ENCODE assay signal across 9 cellular contexts in the genomic region with DNA sequence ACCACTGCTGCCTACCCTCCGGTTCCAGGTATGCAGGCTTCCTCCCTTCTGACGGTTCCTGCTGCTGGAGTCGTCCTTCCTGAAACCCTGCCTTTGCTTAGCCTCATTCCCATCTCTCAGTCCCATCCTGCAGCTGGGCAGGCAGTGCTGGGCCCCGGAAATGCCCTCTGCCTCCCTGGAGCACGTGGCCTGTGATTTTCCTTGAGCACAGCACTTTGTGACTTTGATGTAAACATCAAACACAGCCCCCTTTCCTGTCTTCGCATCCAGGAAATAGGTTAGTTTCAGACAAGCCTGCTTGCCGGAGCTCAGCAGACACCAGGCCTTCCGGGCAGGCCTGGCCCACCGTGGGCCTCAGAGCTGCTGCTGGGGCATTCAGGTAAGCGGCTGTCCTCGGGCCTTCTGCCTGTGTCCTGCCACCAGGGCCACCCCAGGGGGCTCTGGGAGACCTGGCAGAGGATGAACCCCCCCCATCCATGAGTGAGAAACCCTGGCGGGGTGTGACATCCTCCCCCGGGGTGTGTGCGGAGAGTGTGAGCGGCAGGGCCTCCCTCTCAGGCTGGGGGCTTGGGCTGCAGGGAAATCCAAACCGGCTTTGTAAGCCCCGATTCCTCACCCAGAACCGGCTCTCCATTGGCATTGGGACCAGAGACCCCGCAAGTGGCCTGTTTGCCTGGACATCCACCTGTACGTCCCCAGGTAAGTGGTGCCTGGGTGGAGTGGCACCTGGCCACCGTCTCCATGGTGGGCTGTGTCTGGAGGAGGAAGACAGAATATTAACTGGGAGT. TPM values are rescaled to one million over a fixed set of nuclear protein-coding genes. Genes with fewer than 3 reads are reported as not detected.
A peak's percentile ranks its signal among the peaks of the same experiment; 100 is the strongest.
DNase-seq lines count a peak whose midpoint lies in the region; ATAC-seq, FAIRE-seq and TF ChIP-seq lines count a peak whose summit lies in the region.
"Had no signal": no experiment of that assay in that cellular context is flagged by ENCODE, and none has a peak within 500 bp of the region (broad histone marks: within the 10 kb centered on the region; RNA-seq: fewer than 3 reads in every experiment).

Gene ZAP70 (plus strand): TSS at position 281 of the 788 bp plus-strand sequence. CDS start 10,461 bp downstream, outside the sequence.

- H3K4me1 Mint-ChIP-seq in central memory CD8-positive, alpha-beta T cell = peaks cover 84% of the 10 kb centered on the region

- DNase-seq in activated CD4-positive, alpha-beta T cell treated with anti-CD3 and anti-CD28 coated beads for 4 hours = peak; percentile 57 to 69
- peak; percentile 45 to 56 for DNase-seq in central memory CD8-positive, alpha-beta T cell (ENCODE audit: low spot score in 2 of 2)
- peak; percentile 31 to 54 for DNase-seq in stimulated activated CD4-positive, alpha-beta T cell treated with anti-CD3 and anti-CD28 coated beads, Interleukin-12 subunit alpha, Interleukin-12 subunit beta, amount 100 ng/mL, for 24 hours (ENCODE audit: low read depth in 2 of 2)
- DNase-seq in anterior cingulate cortex (lab: John Stamatoyannopoulos, UW) (no peak), NCI-H774 (lab: John Stamatoyannopoulos, UW) (no peak), GM12892 (ENCODE audit: insufficient read length) (no peak)
- DNase-seq: NCI-H524 treated with DMSO at 0.1 percent for 48 hours had no signal

- no peaks in the 10 kb centered on the region for H3K9me3 Mint-ChIP-seq in central memory CD8-positive, alpha-beta T cell

- H3K27ac Mint-ChIP-seq in central memory CD8-positive, alpha-beta T cell (ENCODE audit: low read depth) = peak within 1 kb of the TSS; percentile 97

- peak within 1 kb of the TSS; percentile 54; the same call in 1 of the 2 replicates for H3K4me3 ChIP-seq in GM08714 (ENCODE audit: low read length)

- TF ChIP-seq POLR2A in GM12892 (IDR thresholded peaks at IDR 0.05; ENCODE audit: low read depth, low read length) = no peak

- peak; percentile 79 for ATAC-seq in central memory CD8-positive, alpha-beta T cell (replicated peaks; ENCODE audit: extremely low read depth, poor library complexity, severe bottlenecking)
- ATAC-seq in GM21576 (IDR thresholded peaks at IDR 0.05; ENCODE audit: unreplicated experiment) = no peak

- peaks cover 30% of the 10 kb centered on the region for H3K36me3 Mint-ChIP-seq in central memory CD8-positive, alpha-beta T cell (ENCODE audit: insufficient read depth)

- no peaks in the 10 kb centered on the region for H3K27me3 Mint-ChIP-seq in central memory CD8-positive, alpha-beta T cell

- FAIRE-seq in GM12892 (lab: Jason Lieb, UNC) = no peak

- peak within 1 kb of the TSS; percentile 97 for H3K4me3 Mint-ChIP-seq in central memory CD8-positive, alpha-beta T cell

RNA-seq across cellular contexts. Expression of gene ZAP70, which starts in this region (rescaled TPM):
- 1.0 TPM for polyA plus RNA-seq in GM12892 (2012; ENCODE audit: missing spikeins)

Comparison
In these comparisons a context has a peak if more than half of its experiments do, and no peak if none do; other contexts are left out.
1. DNase-seq: peak in activated CD4-positive, alpha-beta T cell treated with anti-CD3 and anti-CD28 coated beads for 4 hours (2 of 2), central memory CD8-positive, alpha-beta T cell (2 of 2) and stimulated activated CD4-positive, alpha-beta T cell treated with anti-CD3 and anti-CD28 coated beads, Interleukin-12 subunit alpha, Interleukin-12 subunit beta, amount 100 ng/mL, for 24 hours (2 of 2); none in anterior cingulate cortex (0 of 58), NCI-H774 (single experiment) and GM12892 (single experiment).